8 cellular contexts compared by ENCODE assay signal in the genomic region with DNA sequence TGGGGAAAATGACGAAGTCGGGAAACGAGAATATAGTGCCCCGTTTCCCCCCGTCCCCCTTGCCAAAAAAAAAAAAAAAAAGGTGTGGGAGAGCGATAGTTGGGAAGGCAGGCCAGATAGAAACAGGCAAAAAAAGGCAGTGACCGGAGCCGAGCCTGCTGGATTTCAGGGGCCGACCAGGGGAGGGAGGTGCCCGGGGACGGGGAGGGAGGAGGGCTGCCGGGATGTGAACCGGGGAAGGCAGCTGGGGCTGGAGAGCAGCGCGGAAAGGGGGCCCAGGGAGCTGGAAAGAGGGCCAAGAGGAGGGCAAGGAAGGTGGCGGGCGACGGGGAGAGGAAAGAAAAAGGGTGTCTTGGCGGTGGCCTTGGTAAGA. TPM values are rescaled to one million over a fixed set of nuclear protein-coding genes. Genes with fewer than 3 reads are reported as not detected.
A peak's percentile ranks its signal among the peaks of the same experiment; 100 is the strongest.
DNase-seq lines count a peak whose midpoint lies in the region; ATAC-seq and TF ChIP-seq lines count a peak whose summit lies in the region.

No MANE protein-coding gene starts in this region.

- POLR2A ChIA-PET in T-cell (lab: Charles Lee) = interaction anchor here in 1 of 2 donors (0.7 kb wide), 1 partner anchor 1352 kb away, joined by 5 read pairs; no protein-coding TSS in a partner anchor

- TF ChIP-seq POLR2A in gastroesophageal sphincter (IDR thresholded peaks at IDR 0.05) = no peak

- CTCF ChIA-PET in T-cell (lab: Charles Lee) = no interaction called here

- H2AFZ ChIP-seq in osteoblast (ENCODE audit: low read length) = no peak overlapping the region

- peak overlapping the region in 1 of 2 donors; percentile 22 for H3K27ac Mint-ChIP-seq in T-cell

- H3K27me3 ChIP-seq in gastroesophageal sphincter (peaks cover 13% of the 10 kb centered on the region), osteoblast (ENCODE audit: insufficient read depth, low read length) (peaks cover 11% of the 10 kb centered on the region)

- H3K9me3 ChIP-seq in ES-I3 (ENCODE audit: control insufficient read depth, insufficient read depth, low read length) (no peaks in the 10 kb centered on the region), gastroesophageal sphincter (no peaks in the 10 kb centered on the region), osteoblast (ENCODE audit: low read depth, low read length) (no peaks in the 10 kb centered on the region)

- H3K4me1 ChIP-seq in ES-I3 (ENCODE audit: insufficient read depth, low read length) (peaks cover 16% of the 10 kb centered on the region), gastroesophageal sphincter (peaks cover 0 to 28% (median 10%) of the 10 kb centered on the region in 3 donors), osteoblast (ENCODE audit: insufficient read depth, low read length) (no peaks in the 10 kb centered on the region)

- peaks cover 18 to 43% of the 10 kb centered on the region in 2 donors for H3K27me3 Mint-ChIP-seq in T-cell

- no peak for ATAC-seq in T-cell (replicated peaks in 1 of 4)
- no peak for ATAC-seq in gastroesophageal sphincter
- ATAC-seq in HG03571 (IDR thresholded peaks at IDR 0.05; ENCODE audit: unreplicated experiment) = no peak
- no peak for ATAC-seq in GM18519 (IDR thresholded peaks at IDR 0.05; ENCODE audit: low FRiP score, unreplicated experiment)

- H3K4me3 Mint-ChIP-seq in T-cell = peak overlapping the region; percentile 66 to 92 (median 81)

- H3K4me1 Mint-ChIP-seq in T-cell = peaks cover 11 to 25% (median 20%) of the 10 kb centered on the region in 3 donors

- TF ChIP-seq EP300 in gastroesophageal sphincter (IDR thresholded peaks at IDR 0.05) = no peak

- H3K4me2 ChIP-seq in osteoblast (ENCODE audit: insufficient read depth, low read length) = no peak overlapping the region

- 0 to 3% methylated on average over 11 to 18 of the region's 19 CpGs for WGBS in gastroesophageal sphincter (ENCODE audit: low coverage in 1 of 2), 2 donors

- no peaks in the 10 kb centered on the region for H3K36me3 Mint-ChIP-seq in T-cell

- H3K27ac ChIP-seq in gastroesophageal sphincter = peak overlapping the region in 2 of 4 donors; percentile 51 to 60
- H3K27ac ChIP-seq in osteoblast (ENCODE audit: low read depth, low read length) = no peak overlapping the region

- peak in 2 of 34 experiments; percentile 1 to 10 for DNase-seq in T-cell
- peak; percentile 61 for DNase-seq in osteoblast (ENCODE audit: insufficient read length, low spot score, missing footprints)
- no peak for DNase-seq in HT-29 (ENCODE audit: low spot score)
- DNase-seq in pons (ENCODE audit: low spot score) = no peak

- H3K9ac ChIP-seq in ES-I3 (ENCODE audit: low read depth, low read length) = peak overlapping the region; percentile 56

- no peaks in the 10 kb centered on the region for H3K9me3 Mint-ChIP-seq in T-cell

- H4K20me1 ChIP-seq in osteoblast (ENCODE audit: insufficient read depth, low read length) = no peaks in the 10 kb centered on the region

- no peaks in the 10 kb centered on the region for H3K79me2 ChIP-seq in osteoblast (ENCODE audit: insufficient read depth, low read length)

- no peak for TF ChIP-seq CTCF in gastroesophageal sphincter (IDR thresholded peaks at IDR 0.05)
- TF ChIP-seq CTCF in osteoblast (IDR thresholded peaks at IDR 0.05; ENCODE audit: extremely low read depth, low read depth, low read length) = no peak

- H3K4me3 ChIP-seq in gastroesophageal sphincter = peak overlapping the region; percentile 36 to 60
- no peak overlapping the region for H3K4me3 ChIP-seq in osteoblast (ENCODE audit: insufficient read depth, low read length)

- H3K36me3 ChIP-seq in ES-I3 (ENCODE audit: insufficient read depth, low read length) = no peaks in the 10 kb centered on the region; the same call in 1 of the 2 replicates
- H3K36me3 ChIP-seq in gastroesophageal sphincter = no peaks in the 10 kb centered on the region
- no peaks in the 10 kb centered on the region for H3K36me3 ChIP-seq in osteoblast (ENCODE audit: insufficient read depth, low read length)

RNA-seq across cellular contexts. Expression of a gene that starts 0.8 kb away (rescaled TPM):
- 1 to 10 TPM in 3 of 5 donors, under 1 TPM in 2; 0.20 to 7.8 (median 1.2) TPM for total RNA-seq in T-cell
- total RNA-seq in gastroesophageal sphincter = 1 to 10 TPM in 3 of 4 donors, under 1 TPM in 1; 0.40 to 3.1 (median 1.6) TPM
- 3.5 and 4.0 TPM in 2 replicates for total RNA-seq in osteoblast
- total RNA-seq in HT-29 (2014; rRNA removed; shearing (Covaris generic)) = 0.92 TPM in 1 of 2 replicates, not detected in the other
